13 cellular contexts compared by ENCODE assay signal in the genomic region with DNA sequence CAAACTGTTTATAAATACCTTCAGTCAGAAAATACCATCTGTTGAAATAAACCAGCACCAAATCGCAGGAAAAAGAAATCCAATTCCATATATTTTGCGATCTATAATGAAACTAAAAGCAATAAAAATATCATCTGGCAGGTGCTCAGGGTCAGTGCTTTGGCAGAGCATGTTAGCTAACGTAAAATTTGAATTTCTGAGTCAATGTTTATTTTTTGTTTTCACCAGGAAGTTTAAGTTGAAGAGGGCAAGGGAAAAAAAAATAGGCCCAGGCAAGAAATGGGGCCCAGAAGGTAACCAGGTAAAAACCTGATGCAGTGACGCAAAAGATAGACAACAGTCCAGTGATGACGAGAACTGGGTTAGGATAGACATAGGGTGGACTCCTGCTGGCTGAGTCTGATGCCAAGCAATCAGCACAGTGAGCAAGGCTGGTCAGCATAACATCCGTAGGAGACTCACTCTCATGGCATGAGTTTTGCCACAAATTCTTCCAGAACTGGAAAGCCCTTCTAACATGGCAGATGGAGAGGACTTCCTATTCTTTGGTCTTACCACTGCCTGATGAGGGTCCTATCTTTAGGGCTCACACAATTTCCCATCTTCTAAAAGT. TPM values are rescaled to one million over a fixed set of nuclear protein-coding genes. Genes with fewer than 3 reads are reported as not detected.
DNase-seq lines count a peak whose midpoint lies in the region; ATAC-seq, FAIRE-seq and TF ChIP-seq lines count a peak whose summit lies in the region.
"Had no signal": no experiment of that assay in that cellular context is flagged by ENCODE, and none has a peak within 500 bp of the region (broad histone marks: within the 10 kb centered on the region; RNA-seq: fewer than 3 reads in every experiment).

No MANE protein-coding gene starts in this region.

- peak; percentile 3 for DNase-seq in NCI-H2029 (lab: John Stamatoyannopoulos, UW)
- DNase-seq in NCI-H2029 treated with DMSO at 0.1 percent for 48 hours (lab: John Stamatoyannopoulos, UW) = no peak
- DNase-seq in astrocyte of the spinal cord (ENCODE audit: low read depth, low spot score) = peak; percentile 81
- no peak for DNase-seq in tibial artery
- no peak for DNase-seq in stimulated activated CD4-positive, alpha-beta T cell treated with anti-CD3 and anti-CD28 coated beads, Interleukin-12 subunit alpha, Interleukin-12 subunit beta, amount 100 ng/mL, for 4 hours
- no peak for DNase-seq in activated CD8-positive, alpha-beta T cell treated with anti-CD3 and anti-CD28 coated beads, Interleukin-2, amount 10 ng/mL, durations not matched to agents 7 days and 5 days
- no peak for DNase-seq in NCI-H187 (lab: John Stamatoyannopoulos, UW)
- DNase-seq: anterior cingulate cortex, foreskin keratinocyte, MM.1S, RPMI8226 had no signal

- H3K27me3 ChIP-seq in tibial artery = no peaks in the 10 kb centered on the region
- H3K27me3 ChIP-seq: foreskin keratinocyte had no signal

- POLR2A ChIA-PET in activated CD8-positive, alpha-beta T cell treated with anti-CD3 and anti-CD28 coated beads, Interleukin-2, amount 10 ng/mL, durations not matched to agents 7 days and 5 days (lab: Charles Lee) = no interaction called here

- no peaks in the 10 kb centered on the region for H3K9me3 Mint-ChIP-seq in activated CD8-positive, alpha-beta T cell treated with anti-CD3 and anti-CD28 coated beads, Interleukin-2, amount 10 ng/mL, durations not matched to agents 7 days and 5 days (ENCODE audit: insufficient read depth)

- H3K27ac ChIP-seq in tibial artery = peak overlapping the region; percentile 60 to 71
- H3K27ac ChIP-seq: 22Rv1, foreskin keratinocyte had no signal

- no peaks in the 10 kb centered on the region for H3K9me3 ChIP-seq in tibial artery

- peak; percentile 65 for FAIRE-seq in islet of Langerhans (lab: Jason Lieb, UNC)

- no peaks in the 10 kb centered on the region for H3K36me3 Mint-ChIP-seq in activated CD8-positive, alpha-beta T cell treated with anti-CD3 and anti-CD28 coated beads, Interleukin-2, amount 10 ng/mL, durations not matched to agents 7 days and 5 days (ENCODE audit: low read depth)

- ATAC-seq in activated CD8-positive, alpha-beta T cell treated with anti-CD3 and anti-CD28 coated beads, Interleukin-2, amount 10 ng/mL, durations not matched to agents 7 days and 5 days = no peak
- ATAC-seq: foreskin keratinocyte had no signal

- peaks cover 0 to 78% (median 25%) of the 10 kb centered on the region in 4 donors for H3K4me1 ChIP-seq in tibial artery
- H3K4me1 ChIP-seq: foreskin keratinocyte had no signal

- intact Hi-C loops in tibial artery (cut with DNase I; ENCODE audit: low total_unique reads) = no loop called here

- H3K36me3 ChIP-seq in tibial artery = no peaks in the 10 kb centered on the region

- H3K4me3 ChIP-seq in astrocyte of the spinal cord (ENCODE audit: low read depth, low read length) = no peak overlapping the region
- no peak overlapping the region for H3K4me3 ChIP-seq in tibial artery

- H3K27me3 Mint-ChIP-seq in activated CD8-positive, alpha-beta T cell treated with anti-CD3 and anti-CD28 coated beads, Interleukin-2, amount 10 ng/mL, durations not matched to agents 7 days and 5 days (ENCODE audit: low read depth) = no peaks in the 10 kb centered on the region

- no peak overlapping the region for H3K4me3 Mint-ChIP-seq in activated CD8-positive, alpha-beta T cell treated with anti-CD3 and anti-CD28 coated beads, Interleukin-2, amount 10 ng/mL, durations not matched to agents 7 days and 5 days

- in situ Hi-C loops in astrocyte of the spinal cord (cut with HindIII; ENCODE audit: low sequenced_read_pairs) = no loop called here

- CTCF ChIA-PET in activated CD8-positive, alpha-beta T cell treated with anti-CD3 and anti-CD28 coated beads, Interleukin-2, amount 10 ng/mL, durations not matched to agents 7 days and 5 days (lab: Charles Lee) = no interaction called here

- TF ChIP-seq CTCF in astrocyte of the spinal cord (IDR thresholded peaks at IDR 0.05; ENCODE audit: low read depth, low read length) = no peak
- no peak for TF ChIP-seq CTCF in tibial artery (IDR thresholded peaks at IDR 0.05)

- H3K4me1 Mint-ChIP-seq in activated CD8-positive, alpha-beta T cell treated with anti-CD3 and anti-CD28 coated beads, Interleukin-2, amount 10 ng/mL, durations not matched to agents 7 days and 5 days (ENCODE audit: low read depth) = peaks cover 8% of the 10 kb centered on the region

- H3K27ac Mint-ChIP-seq in activated CD8-positive, alpha-beta T cell treated with anti-CD3 and anti-CD28 coated beads, Interleukin-2, amount 10 ng/mL, durations not matched to agents 7 days and 5 days = no peak overlapping the region

RNA-seq across cellular contexts. Expression of gene ZHX3, which starts 42.2 kb away (rescaled TPM):
- 10 to 100 TPM; 11.9 to 15.0 TPM for total RNA-seq in activated CD8-positive, alpha-beta T cell treated with anti-CD3 and anti-CD28 coated beads, Interleukin-2, amount 10 ng/mL, durations not matched to agents 7 days and 5 days

Comparison
In these comparisons a context has a peak if more than half of its experiments do, and no peak if none do; other contexts are left out.
1. DNase-seq: peak in NCI-H2029 (single experiment) and astrocyte of the spinal cord (single experiment); none in NCI-H2029 treated with DMSO at 0.1 percent for 48 hours (single experiment), tibial artery (0 of 2), stimulated activated CD4-positive, alpha-beta T cell treated with anti-CD3 and anti-CD28 coated beads, Interleukin-12 subunit alpha, Interleukin-12 subunit beta, amount 100 ng/mL, for 4 hours (single experiment), activated CD8-positive, alpha-beta T cell treated with anti-CD3 and anti-CD28 coated beads, Interleukin-2, amount 10 ng/mL, durations not matched to agents 7 days and 5 days (single experiment) and NCI-H187 (0 of 2).